ENCODE assay signal across 8 cellular contexts in the genomic region with DNA sequence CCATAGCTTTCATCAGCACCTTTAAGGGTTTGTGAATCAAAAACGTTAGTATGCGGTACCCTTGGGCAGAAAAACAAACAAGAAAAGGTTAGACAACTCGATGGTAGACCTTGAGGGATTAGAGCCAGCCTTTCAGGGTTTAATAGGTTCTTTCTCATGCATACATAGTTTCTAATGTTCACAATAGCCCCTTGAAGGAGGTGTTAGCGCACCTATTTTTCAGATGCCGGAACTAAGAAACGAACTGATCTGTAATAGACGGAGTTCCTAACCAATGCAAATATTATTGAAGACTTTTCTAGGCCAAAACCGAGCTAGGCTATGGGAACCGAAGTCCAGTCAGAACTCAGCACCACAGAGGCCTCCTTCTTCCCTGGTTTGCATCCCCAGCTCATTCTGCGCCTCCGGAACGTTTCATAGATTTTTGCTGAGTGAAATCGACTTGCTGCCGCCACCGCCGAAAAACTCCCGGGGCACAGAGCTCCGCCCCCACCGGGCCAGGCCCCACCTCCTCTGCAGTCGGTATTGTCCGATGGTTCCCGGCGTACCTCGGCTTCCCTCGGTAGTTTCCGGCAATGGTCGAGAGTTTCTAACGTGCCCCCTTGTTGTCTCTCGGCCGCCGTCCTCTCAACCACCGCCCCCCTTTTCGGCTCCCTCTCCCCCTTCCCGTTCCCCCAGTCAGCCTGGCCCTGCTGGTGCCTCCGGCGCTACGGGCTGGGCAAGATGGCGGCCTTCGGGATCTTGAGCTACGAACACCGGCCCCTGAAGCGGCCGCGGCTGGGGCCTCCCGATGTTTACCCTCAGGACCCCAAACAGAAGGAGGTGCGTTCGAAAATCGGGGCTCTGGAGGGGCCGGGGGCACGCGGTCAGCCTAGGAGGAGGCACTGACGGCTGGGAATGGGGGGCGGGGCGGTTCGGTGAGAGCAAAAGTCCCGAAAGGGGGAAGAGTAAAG. TPM values are rescaled to one million over a fixed set of nuclear protein-coding genes. Genes with fewer than 3 reads are reported as not detected.
DNase-seq lines count a peak whose midpoint lies in the region; ATAC-seq and TF ChIP-seq lines count a peak whose summit lies in the region.

Gene MED12 (plus strand): TSS at position 565 of the 953 bp plus-strand sequence. CDS start 159 bp downstream, at position 724.

- H3K9me3 Mint-ChIP-seq in T-cell, result no peaks in the 10 kb centered on the region

- intact Hi-C loops in cardiac septum (cut with DNase I), result no loop called here

- POLR2A ChIA-PET in T-cell (lab: Charles Lee), result interaction anchor here (0.6 to 2.1 kb wide), 14 partner anchors 8 to 307 kb away, joined by 3 to 28 read pairs (median 6); partner anchors contain the start of gene TAF1 (in 1 of the 2)

- H3K36me3 Mint-ChIP-seq in T-cell, result peaks cover 19% of the 10 kb centered on the region

- peak; percentile 97 for ATAC-seq in HG02610 (IDR thresholded peaks at IDR 0.05; ENCODE audit: unreplicated experiment)
- peak; percentile 93 to 96 (median 94) for ATAC-seq in T-cell (replicated peaks in 1 of 4)

- H3K4me1 Mint-ChIP-seq in T-cell, result peaks cover 25 to 40% (median 33%) of the 10 kb centered on the region in 3 donors

- H3K4me3 Mint-ChIP-seq in T-cell, result peak within 1 kb of the TSS; percentile 80 to 84 (median 81)

- 1 to 26% (median 2%) methylated on average over 52 to 56 of the region's 56 CpGs for WGBS in adipose tissue, 3 donors
- 4 to 40% methylated on average over 16 to 56 of the region's 56 CpGs for WGBS in tibial nerve, 2 donors

- TF ChIP-seq EP300 in tibial nerve (IDR thresholded peaks at IDR 0.05), result peak in 1 of 2 donors; percentile 53

- peaks cover 0 to 14% (median 0%) of the 10 kb centered on the region in 4 donors for H3K4me1 ChIP-seq in tibial nerve

- peak within 1 kb of the TSS; percentile 39 to 65 (median 58) for H3K4me3 ChIP-seq in tibial nerve

- DNase-seq in GM10266 (ENCODE audit: extremely low spot score) (peak; percentile 75), NCI-H1092 treated with DMSO at 0.1 percent for 48 hours (lab: John Stamatoyannopoulos, UW) (peak; percentile 91), T-cell (peak; percentile 56 to 83 (median 75)), cardiac septum (ENCODE audit: low spot score) (peak; percentile 92), pons (ENCODE audit: low spot score) (peak; percentile 71), tibial nerve (ENCODE audit: low spot score in 2 of 2) (peak; percentile 48 to 79)

- no peak for TF ChIP-seq CTCF in GM10266 (IDR thresholded peaks at IDR 0.05; ENCODE audit: control insufficient read depth, insufficient read depth, low read depth, missing control alignments)
- TF ChIP-seq CTCF in tibial nerve (IDR thresholded peaks at IDR 0.05), result no peak

- peak in 1 of 2 donors; percentile 44 for TF ChIP-seq POLR2A in tibial nerve (IDR thresholded peaks at IDR 0.05)

- H3K27me3 ChIP-seq in tibial nerve, result no peaks in the 10 kb centered on the region

- peaks cover 0 to 4% of the 10 kb centered on the region in 2 donors for H3K27me3 Mint-ChIP-seq in T-cell

- CTCF ChIA-PET in T-cell (lab: Charles Lee), result interaction anchor here (0.6 to 2.9 kb wide), 9 partner anchors 10 to 165 kb away, joined by 3 to 37 read pairs (median 6); partner anchors contain the start of genes FOXO4 (in 1 of the 2), NONO (in 1 of the 2) and SNX12 (in 1 of the 2)

- H3K27ac ChIP-seq in adipose tissue (ENCODE audit: low read depth, low read length), result no peak within 1 kb of the TSS
- peak within 1 kb of the TSS; percentile 55 to 93 (median 90) for H3K27ac ChIP-seq in tibial nerve

- peaks cover 0 to 26% (median 0%) of the 10 kb centered on the region in 3 donors for H3K36me3 ChIP-seq in tibial nerve

- H3K27ac Mint-ChIP-seq in T-cell, result peak within 1 kb of the TSS; percentile 90 to 91

- no peaks in the 10 kb centered on the region for H3K9me3 ChIP-seq in tibial nerve

RNA-seq across cellular contexts. Expression of gene MED12, which starts in this region (rescaled TPM):
- total RNA-seq in T-cell (10 to 100 TPM; 63.8 to 78.3 (median 72.0) TPM), cardiac septum (19.1 TPM), tibial nerve (10 to 100 TPM; 30.8 to 65.8 (median 48.3) TPM)
- 10 to 100 TPM in 2 of 3 donors, 1 to 10 TPM in 1; 8.7 to 13.4 (median 12.9) TPM for polyA plus RNA-seq in adipose tissue
